1 cellular context compared by ENCODE assay signal in genomic region chr4:8146158-8146557, GRCh38.
TF ChIP-seq lines count a peak whose summit lies in the region.

No MANE protein-coding gene starts in this region.

TF ChIP-seq in K562, 482 proteins besides CTCF, POLR2A, EP300 and RAD21 (continued from another document):
- TF ChIP-seq ATF1 (CRISPR knock-in tag; IDR thresholded peaks at IDR 0.05) (no peak), ATF1 (tag; IDR thresholded peaks at IDR 0.05) (peak; percentile 90), CREB1 (IDR thresholded peaks at IDR 0.05) (0 out of 2 replicates have a peak, but pooled peaks have one; percentile 55), CREB1 (CRISPR knock-in tag; IDR thresholded peaks at IDR 0.05) (peak; percentile 61; the same call in 1 of the 2 replicates)
